In the genomic region with DNA sequence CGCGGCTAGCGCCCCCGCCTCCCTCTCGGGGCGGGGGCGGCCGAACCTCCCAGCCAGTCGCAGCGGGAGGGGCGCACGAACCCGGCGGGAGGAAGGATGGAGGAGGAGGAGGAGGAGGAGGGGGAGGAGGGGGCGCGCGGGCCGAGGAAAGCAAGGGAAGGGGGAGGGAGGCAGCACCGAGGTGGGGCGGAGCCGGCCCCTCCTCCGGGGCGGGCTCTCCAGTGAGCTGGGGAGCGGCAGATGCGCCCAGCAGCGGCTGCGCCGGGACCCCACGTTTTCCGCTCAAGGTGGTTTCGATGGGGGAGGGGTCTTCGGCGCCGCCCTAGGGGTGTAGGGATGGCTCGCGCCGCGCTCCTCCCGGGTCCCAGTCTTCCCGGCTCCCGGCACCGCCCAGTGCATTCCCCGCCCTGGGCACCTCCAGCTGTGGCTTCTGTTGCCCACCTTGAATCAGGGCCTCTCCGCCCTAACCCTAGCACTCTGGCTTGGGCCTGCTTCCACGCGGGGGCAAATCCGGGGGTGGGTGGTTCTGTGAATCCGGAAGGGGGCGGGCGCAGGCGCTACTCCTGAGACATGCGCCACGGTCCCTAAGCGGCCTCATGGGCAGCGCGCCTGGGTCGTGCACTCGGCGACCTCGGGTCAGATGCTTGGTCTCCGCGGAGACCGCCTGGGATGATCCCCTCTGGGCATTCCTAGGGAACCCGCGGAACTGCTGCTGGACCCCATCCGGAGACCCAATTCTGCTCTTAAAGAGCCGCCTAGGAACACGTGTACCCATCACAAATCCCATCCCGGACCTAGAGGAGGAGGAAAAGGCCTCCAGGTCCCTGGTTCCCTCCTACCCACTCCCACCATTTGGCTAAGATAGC, we compare ENCODE assay signal across 1 cellular context.
A peak's percentile ranks its signal among the peaks of the same experiment; 100 is the strongest.
TF ChIP-seq lines count a peak whose summit lies in the region.

A gene with protein sequence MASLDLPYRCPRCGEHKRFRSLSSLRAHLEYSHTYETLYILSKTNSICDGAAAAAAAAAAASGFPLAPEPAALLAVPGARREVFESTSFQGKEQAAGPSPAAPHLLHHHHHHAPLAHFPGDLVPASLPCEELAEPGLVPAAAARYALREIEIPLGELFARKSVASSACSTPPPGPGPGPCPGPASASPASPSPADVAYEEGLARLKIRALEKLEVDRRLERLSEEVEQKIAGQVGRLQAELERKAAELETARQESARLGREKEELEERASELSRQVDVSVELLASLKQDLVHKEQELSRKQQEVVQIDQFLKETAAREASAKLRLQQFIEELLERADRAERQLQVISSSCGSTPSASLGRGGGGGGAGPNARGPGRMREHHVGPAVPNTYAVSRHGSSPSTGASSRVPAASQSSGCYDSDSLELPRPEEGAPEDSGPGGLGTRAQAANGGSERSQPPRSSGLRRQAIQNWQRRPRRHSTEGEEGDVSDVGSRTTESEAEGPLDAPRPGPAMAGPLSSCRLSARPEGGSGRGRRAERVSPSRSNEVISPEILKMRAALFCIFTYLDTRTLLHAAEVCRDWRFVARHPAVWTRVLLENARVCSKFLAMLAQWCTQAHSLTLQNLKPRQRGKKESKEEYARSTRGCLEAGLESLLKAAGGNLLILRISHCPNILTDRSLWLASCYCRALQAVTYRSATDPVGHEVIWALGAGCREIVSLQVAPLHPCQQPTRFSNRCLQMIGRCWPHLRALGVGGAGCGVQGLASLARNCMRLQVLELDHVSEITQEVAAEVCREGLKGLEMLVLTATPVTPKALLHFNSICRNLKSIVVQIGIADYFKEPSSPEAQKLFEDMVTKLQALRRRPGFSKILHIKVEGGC (minus strand): TSS at position 183 of the 866 bp plus-strand sequence. CDS start 14,848 bp downstream, outside the sequence.

TF ChIP-seq in HEK293, 187 proteins besides CTCF, POLR2A, EP300 and RAD21 (continued from another document):
- TF ChIP-seq, protein P1, sequence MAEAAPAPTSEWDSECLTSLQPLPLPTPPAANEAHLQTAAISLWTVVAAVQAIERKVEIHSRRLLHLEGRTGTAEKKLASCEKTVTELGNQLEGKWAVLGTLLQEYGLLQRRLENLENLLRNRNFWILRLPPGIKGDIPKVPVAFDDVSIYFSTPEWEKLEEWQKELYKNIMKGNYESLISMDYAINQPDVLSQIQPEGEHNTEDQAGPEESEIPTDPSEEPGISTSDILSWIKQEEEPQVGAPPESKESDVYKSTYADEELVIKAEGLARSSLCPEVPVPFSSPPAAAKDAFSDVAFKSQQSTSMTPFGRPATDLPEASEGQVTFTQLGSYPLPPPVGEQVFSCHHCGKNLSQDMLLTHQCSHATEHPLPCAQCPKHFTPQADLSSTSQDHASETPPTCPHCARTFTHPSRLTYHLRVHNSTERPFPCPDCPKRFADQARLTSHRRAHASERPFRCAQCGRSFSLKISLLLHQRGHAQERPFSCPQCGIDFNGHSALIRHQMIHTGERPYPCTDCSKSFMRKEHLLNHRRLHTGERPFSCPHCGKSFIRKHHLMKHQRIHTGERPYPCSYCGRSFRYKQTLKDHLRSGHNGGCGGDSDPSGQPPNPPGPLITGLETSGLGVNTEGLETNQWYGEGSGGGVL (tag by site-specific recombination; IDR thresholded peaks at IDR 0.05), result peak; percentile 96
- TF ChIP-seq ZBTB8A (tag by site-specific recombination; IDR thresholded peaks at IDR 0.05), result 0 out of 2 replicates have a peak, but pooled peaks have one; percentile 8
- no peak for TF ChIP-seq BCL11A (tag by site-specific recombination; IDR thresholded peaks at IDR 0.05; ENCODE audit: low read depth)
- no peak for TF ChIP-seq ZNF174 (tag by site-specific recombination; IDR thresholded peaks at IDR 0.05)
- TF ChIP-seq, protein P2, sequence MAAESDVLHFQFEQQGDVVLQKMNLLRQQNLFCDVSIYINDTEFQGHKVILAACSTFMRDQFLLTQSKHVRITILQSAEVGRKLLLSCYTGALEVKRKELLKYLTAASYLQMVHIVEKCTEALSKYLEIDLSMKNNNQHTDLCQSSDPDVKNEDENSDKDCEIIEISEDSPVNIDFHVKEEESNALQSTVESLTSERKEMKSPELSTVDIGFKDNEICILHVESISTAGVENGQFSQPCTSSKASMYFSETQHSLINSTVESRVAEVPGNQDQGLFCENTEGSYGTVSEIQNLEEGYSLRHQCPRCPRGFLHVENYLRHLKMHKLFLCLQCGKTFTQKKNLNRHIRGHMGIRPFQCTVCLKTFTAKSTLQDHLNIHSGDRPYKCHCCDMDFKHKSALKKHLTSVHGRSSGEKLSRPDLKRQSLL (tag by site-specific recombination; IDR thresholded peaks at IDR 0.05), result no peak
- TF ChIP-seq, protein P3, sequence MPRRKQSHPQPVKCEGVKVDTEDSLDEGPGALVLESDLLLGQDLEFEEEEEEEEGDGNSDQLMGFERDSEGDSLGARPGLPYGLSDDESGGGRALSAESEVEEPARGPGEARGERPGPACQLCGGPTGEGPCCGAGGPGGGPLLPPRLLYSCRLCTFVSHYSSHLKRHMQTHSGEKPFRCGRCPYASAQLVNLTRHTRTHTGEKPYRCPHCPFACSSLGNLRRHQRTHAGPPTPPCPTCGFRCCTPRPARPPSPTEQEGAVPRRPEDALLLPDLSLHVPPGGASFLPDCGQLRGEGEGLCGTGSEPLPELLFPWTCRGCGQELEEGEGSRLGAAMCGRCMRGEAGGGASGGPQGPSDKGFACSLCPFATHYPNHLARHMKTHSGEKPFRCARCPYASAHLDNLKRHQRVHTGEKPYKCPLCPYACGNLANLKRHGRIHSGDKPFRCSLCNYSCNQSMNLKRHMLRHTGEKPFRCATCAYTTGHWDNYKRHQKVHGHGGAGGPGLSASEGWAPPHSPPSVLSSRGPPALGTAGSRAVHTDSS (tag by site-specific recombination; IDR thresholded peaks at IDR 0.05), result peak; percentile 86
- TF ChIP-seq GLIS2 (tag by site-specific recombination; IDR thresholded peaks at IDR 0.05), result peak; percentile 64
- TF ChIP-seq ZNF76 (tag by site-specific recombination; IDR thresholded peaks at IDR 0.05; ENCODE audit: borderline replicate concordance, low read depth), result peak; percentile 36; the same call in 1 of the 2 replicates
- peak; percentile 72 for TF ChIP-seq ZBTB48 (tag by site-specific recombination; IDR thresholded peaks at IDR 0.05)
- no peak for TF ChIP-seq ZBTB7A (tag by site-specific recombination; IDR thresholded peaks at IDR 0.05; ENCODE audit: low read depth)
- TF ChIP-seq SP2 (tag by site-specific recombination; IDR thresholded peaks at IDR 0.05), result peak; percentile 66
- 0 out of 2 replicates have a peak, but pooled peaks have one; percentile 21 for TF ChIP-seq ZSCAN30 (tag by site-specific recombination; IDR thresholded peaks at IDR 0.05)
- no peak for TF ChIP-seq ZFP69B (tag by site-specific recombination; IDR thresholded peaks at IDR 0.05)
- no peak for TF ChIP-seq GLI4 (tag by site-specific recombination; IDR thresholded peaks at IDR 0.05)
- TF ChIP-seq ZNF610 (tag by site-specific recombination; IDR thresholded peaks at IDR 0.05; ENCODE audit: borderline replicate concordance), result peak; percentile 61; the same call in 1 of the 2 replicates
- peak; percentile 75 for TF ChIP-seq GLIS1 (tag by site-specific recombination; IDR thresholded peaks at IDR 0.05)
- TF ChIP-seq ZIC2 (tag by site-specific recombination; IDR thresholded peaks at IDR 0.05), result peak; percentile 75
- TF ChIP-seq, protein P4, sequence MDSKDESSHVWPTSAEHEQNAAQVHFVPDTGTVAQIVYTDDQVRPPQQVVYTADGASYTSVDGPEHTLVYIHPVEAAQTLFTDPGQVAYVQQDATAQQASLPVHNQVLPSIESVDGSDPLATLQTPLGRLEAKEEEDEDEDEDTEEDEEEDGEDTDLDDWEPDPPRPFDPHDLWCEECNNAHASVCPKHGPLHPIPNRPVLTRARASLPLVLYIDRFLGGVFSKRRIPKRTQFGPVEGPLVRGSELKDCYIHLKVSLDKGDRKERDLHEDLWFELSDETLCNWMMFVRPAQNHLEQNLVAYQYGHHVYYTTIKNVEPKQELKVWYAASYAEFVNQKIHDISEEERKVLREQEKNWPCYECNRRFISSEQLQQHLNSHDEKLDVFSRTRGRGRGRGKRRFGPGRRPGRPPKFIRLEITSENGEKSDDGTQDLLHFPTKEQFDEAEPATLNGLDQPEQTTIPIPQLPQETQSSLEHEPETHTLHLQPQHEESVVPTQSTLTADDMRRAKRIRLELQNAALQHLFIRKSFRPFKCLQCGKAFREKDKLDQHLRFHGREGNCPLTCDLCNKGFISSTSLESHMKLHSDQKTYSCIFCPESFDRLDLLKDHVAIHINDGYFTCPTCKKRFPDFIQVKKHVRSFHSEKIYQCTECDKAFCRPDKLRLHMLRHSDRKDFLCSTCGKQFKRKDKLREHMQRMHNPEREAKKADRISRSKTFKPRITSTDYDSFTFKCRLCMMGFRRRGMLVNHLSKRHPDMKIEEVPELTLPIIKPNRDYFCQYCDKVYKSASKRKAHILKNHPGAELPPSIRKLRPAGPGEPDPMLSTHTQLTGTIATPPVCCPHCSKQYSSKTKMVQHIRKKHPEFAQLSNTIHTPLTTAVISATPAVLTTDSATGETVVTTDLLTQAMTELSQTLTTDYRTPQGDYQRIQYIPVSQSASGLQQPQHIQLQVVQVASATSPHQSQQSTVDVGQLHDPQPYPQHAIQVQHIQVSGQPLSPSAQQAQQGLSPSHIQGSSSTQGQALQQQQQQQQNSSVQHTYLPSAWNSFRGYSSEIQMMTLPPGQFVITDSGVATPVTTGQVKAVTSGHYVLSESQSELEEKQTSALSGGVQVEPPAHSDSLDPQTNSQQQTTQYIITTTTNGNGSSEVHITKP (tag by site-specific recombination; IDR thresholded peaks at IDR 0.05), result peak; percentile 40
- TF ChIP-seq ZFHX2 (tag by site-specific recombination; conservative IDR thresholded peaks at IDR 0.05), result peak; percentile 90
- TF ChIP-seq KLF1 (tag by site-specific recombination; IDR thresholded peaks at IDR 0.05), result peak; percentile 41
